ENCODE assay signal across 15 cellular contexts in genomic region chr2:216710531-216711282, GRCh38. TPM values are rescaled to one million over a fixed set of nuclear protein-coding genes. Genes with fewer than 3 reads are reported as not detected.
DNase-seq lines count a peak whose midpoint lies in the region; ATAC-seq, FAIRE-seq and TF ChIP-seq lines count a peak whose summit lies in the region.
"Had no signal": no experiment of that assay in that cellular context is flagged by ENCODE, and none has a peak within 500 bp of the region (broad histone marks: within the 10 kb centered on the region; RNA-seq: fewer than 3 reads in every experiment).

No MANE protein-coding gene starts in this region.

- no peak for ATAC-seq in GM19467 (IDR thresholded peaks at IDR 0.05; ENCODE audit: unreplicated experiment)

- TF ChIP-seq CTCF in choroid plexus epithelial cell (conservative IDR thresholded peaks at IDR 0.05; ENCODE audit: low read depth, low read length), result no peak

- peaks cover 18% of the 10 kb centered on the region for H3K4me1 ChIP-seq in skeletal muscle satellite cell (ENCODE audit: control insufficient read depth, insufficient read depth, low read length)
- H3K4me1 ChIP-seq: BLaER1 treated with 17β-estradiol and CSF1 and Interleukin-3, amounts not matched to agents 10 nM and 100 nM; testis had no signal

- H3K9me3 ChIP-seq in skeletal muscle satellite cell (replicated peaks; ENCODE audit: low read length), result no peaks in the 10 kb centered on the region
- H3K9me3 ChIP-seq: testis had no signal

- H3K9ac ChIP-seq in skeletal muscle satellite cell (ENCODE audit: low read depth, low read length), result no peak overlapping the region
- H3K9ac ChIP-seq: BLaER1 treated with 17β-estradiol and CSF1 and Interleukin-3, amounts not matched to agents 10 nM and 100 nM had no signal

- H3K4me2 ChIP-seq in skeletal muscle satellite cell (ENCODE audit: low read length), result peak overlapping the region; percentile 19
- H3K4me2 ChIP-seq: BLaER1 treated with 17β-estradiol and CSF1 and Interleukin-3, amounts not matched to agents 10 nM and 100 nM had no signal

- FAIRE-seq in frontal cortex (lab: Jason Lieb, UNC), result no peak

- H3K27me3 ChIP-seq in skeletal muscle satellite cell (ENCODE audit: control insufficient read depth, insufficient read depth, low read length), result no peaks in the 10 kb centered on the region
- H3K27me3 ChIP-seq: testis had no signal

- DNase-seq in GM03348 (ENCODE audit: low spot score), result peak; percentile 69
- DNase-seq in choroid plexus epithelial cell (ENCODE audit: low read depth), result peak; percentile 32
- DNase-seq in islet precursor cell, result peak; percentile 68
- DNase-seq in A172 (ENCODE audit: low spot score), result no peak
- DNase-seq in frontal cortex (ENCODE audit: low spot score in 2 of 2), result no peak
- no peak for DNase-seq in NCI-H510A (lab: John Stamatoyannopoulos, UW)
- DNase-seq: activated CD4-positive, alpha-beta memory T cell treated with anti-CD3 and anti-CD28 coated beads for 36 hours; activated naive CD4-positive, alpha-beta T cell treated with anti-CD3 and anti-CD28 coated beads for 36 hours; effector memory CD4-positive, alpha-beta T cell; NCI-H1436 treated with DMSO at 0.1 percent for 48 hours; NK-92 treated with Interleukin-12 subunit alpha and Interleukin-12 subunit beta, amount 100 ng/mL, for 24 hours; testis had no signal

- H3K36me3 ChIP-seq in skeletal muscle satellite cell (ENCODE audit: insufficient read depth, low read length), result no peaks in the 10 kb centered on the region
- H3K36me3 ChIP-seq: BLaER1 treated with 17β-estradiol and CSF1 and Interleukin-3, amounts not matched to agents 10 nM and 100 nM had no signal

- H3K4me3 ChIP-seq in choroid plexus epithelial cell (ENCODE audit: low read depth, low read length), result no peak overlapping the region
- H3K4me3 ChIP-seq in skeletal muscle satellite cell (ENCODE audit: low read length), result no peak overlapping the region
- H3K4me3 ChIP-seq: BLaER1 treated with 17β-estradiol and CSF1 and Interleukin-3, amounts not matched to agents 10 nM and 100 nM; testis had no signal

RNA-seq across cellular contexts. Expression of gene IGFBP5, which starts 15.4 kb away (rescaled TPM):
- 2.0 and 20.1 TPM in 2 replicates for total RNA-seq in skeletal muscle satellite cell (2012; rRNA removed)
- 4.2 and 4.4 TPM in 2 replicates for total RNA-seq in A172 (2014; rRNA removed; shearing (Covaris generic))
- 26.1 TPM for total RNA-seq in frontal cortex
- total RNA-seq: activated CD4-positive, alpha-beta memory T cell treated with anti-CD3 and anti-CD28 coated beads for 36 hours; activated naive CD4-positive, alpha-beta T cell treated with anti-CD3 and anti-CD28 coated beads for 36 hours had no signal

Comparison
In these comparisons a context has a peak if more than half of its experiments do, and no peak if none do; other contexts are left out.
1. DNase-seq: peak in GM03348 (single experiment), choroid plexus epithelial cell (single experiment) and islet precursor cell (single experiment); none in A172 (single experiment), frontal cortex (0 of 2) and NCI-H510A (single experiment).